ENCODE assay signal across 16 cellular contexts in genomic region chr10:35783305-35783838, GRCh38.
DNase-seq lines count a peak whose midpoint lies in the region; ATAC-seq and TF ChIP-seq lines count a peak whose summit lies in the region.
"Had no signal": no experiment of that assay in that cellular context is flagged by ENCODE, and none has a peak within 500 bp of the region (broad histone marks: within the 10 kb centered on the region; RNA-seq: fewer than 3 reads in every experiment).

No MANE protein-coding gene starts in this region.

- no peaks in the 10 kb centered on the region for H3K27me3 ChIP-seq in aorta (ENCODE audit: control insufficient read depth in 1 of 2, insufficient read depth in 2 of 2, low read length in 1 of 2)
- H3K27me3 ChIP-seq: Peyer's patch had no signal

- DNase-seq in GM04503 (ENCODE audit: low read depth) (peak; percentile 5), fibroblast of the aortic adventitia (ENCODE audit: low read depth) (peak; percentile 20), aorta (no peak), NCI-H82 (lab: John Stamatoyannopoulos, UW) (no peak)
- DNase-seq: activated CD4-positive, CD25-positive, alpha-beta regulatory T cell; activated naive CD4-positive, alpha-beta T cell; lower lobe of right lung; natural killer cell; NCI-H187; NCI-H510A treated with DMSO at 0.1 percent for 48 hours; Peyer's patch; T-cell had no signal

- H3K27ac ChIP-seq in 22Rv1: peak overlapping the region; percentile 26; the same call in 1 of the 2 replicates
- H3K27ac ChIP-seq in VCaP: peak overlapping the region; percentile 85
- H3K27ac ChIP-seq in aorta (ENCODE audit: low read depth in 1 of 2, low read length in 2 of 2): no peak overlapping the region
- H3K27ac ChIP-seq: lower lobe of right lung, Peyer's patch had no signal

- no peaks in the 10 kb centered on the region for H3K4me1 ChIP-seq in aorta (ENCODE audit: control insufficient read depth in 1 of 2, insufficient read depth in 2 of 2, low read length in 2 of 2)
- H3K4me1 ChIP-seq: lower lobe of right lung, Peyer's patch had no signal

- TF ChIP-seq CTCF in 22Rv1 (IDR thresholded peaks at IDR 0.05) (no peak), VCaP (conservative IDR thresholded peaks at IDR 0.05) (no peak), fibroblast of the aortic adventitia (IDR thresholded peaks at IDR 0.05; ENCODE audit: insufficient read depth, low read length) (no peak)

- peaks cover 2% of the 10 kb centered on the region for H3K9me3 ChIP-seq in aorta (ENCODE audit: control insufficient read depth, low read length)
- H3K9me3 ChIP-seq: Peyer's patch had no signal

- ATAC-seq in GM21367 (IDR thresholded peaks at IDR 0.05; ENCODE audit: unreplicated experiment) (no peak), HG02623 (IDR thresholded peaks at IDR 0.05; ENCODE audit: unreplicated experiment) (no peak), aorta (ENCODE audit: low FRiP score) (no peak)
- ATAC-seq: lower lobe of right lung, natural killer cell, T-cell had no signal

- intact Hi-C loops in aorta (cut with DNase I): no loop called here

- H3K36me3 ChIP-seq in aorta (ENCODE audit: control insufficient read depth in 1 of 2, insufficient read depth in 2 of 2, low read length in 1 of 2): no peaks in the 10 kb centered on the region
- H3K36me3 ChIP-seq: lower lobe of right lung, Peyer's patch had no signal

- WGBS in aorta, 2 donors: 55 to 65% methylated on average over 7 of the region's 7 CpGs

- H3K4me3 ChIP-seq in fibroblast of the aortic adventitia (ENCODE audit: low read depth, low read length) (no peak overlapping the region), aorta (ENCODE audit: low read length in 2 of 2) (no peak overlapping the region)
- H3K4me3 ChIP-seq: lower lobe of right lung, Peyer's patch had no signal

Comparison
In these comparisons a context has a peak if more than half of its experiments do, and no peak if none do; other contexts are left out.
1. H3K27ac ChIP-seq: peak in 22Rv1 (single experiment) and VCaP (single experiment); none in aorta (0 of 2).
2. DNase-seq: peak in GM04503 (single experiment) and fibroblast of the aortic adventitia (single experiment); none in aorta (0 of 2) and NCI-H82 (single experiment).